In the genomic region with DNA sequence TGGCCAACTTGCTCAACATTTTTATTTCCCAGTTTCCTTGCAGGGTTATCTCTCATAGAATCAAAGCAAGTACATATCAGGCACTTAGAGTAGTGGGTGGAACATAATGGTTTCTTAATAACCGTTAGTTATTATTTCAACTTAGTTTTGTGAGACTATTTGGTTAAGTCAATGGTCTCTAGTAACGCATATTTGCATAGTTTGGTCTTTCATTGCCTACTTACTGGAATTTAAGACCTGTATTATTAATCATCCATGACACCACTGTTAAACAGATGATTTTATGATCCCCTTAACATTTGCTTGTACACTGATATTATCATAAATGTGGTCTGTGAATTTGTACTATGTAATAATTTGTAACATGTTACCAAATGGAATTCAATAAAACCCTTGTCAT, we compare ENCODE assay signal across 6 cellular contexts.
"Had no signal": no experiment of that assay in that cellular context is flagged by ENCODE, and none has a peak within 500 bp of the region (broad histone marks: within the 10 kb centered on the region; RNA-seq: fewer than 3 reads in every experiment).

No MANE protein-coding gene starts in this region.

- H3K27ac ChIP-seq: HL-60 had no signal

- DNase-seq: IMR-90, KBM-7, KG1 had no signal

- H3K4me3 ChIP-seq: K562 had no signal

- ATAC-seq: HepG2, K562 had no signal
